Comparison of ENCODE assay signal across 25 cellular contexts in genomic region chr22:44131412-44131811, GRCh38. TPM values are rescaled to one million over a fixed set of nuclear protein-coding genes. Genes with fewer than 3 reads are reported as not detected.
"Had no signal": no experiment of that assay in that cellular context is flagged by ENCODE, and none has a peak within 500 bp of the region (broad histone marks: within the 10 kb centered on the region; RNA-seq: fewer than 3 reads in every experiment).

No MANE protein-coding gene starts in this region.

- H3K27me3 ChIP-seq: colonic mucosa, heart left ventricle, pancreas, right lobe of liver, suprapubic skin, thyroid gland, uterus had no signal

- H3K27ac Mint-ChIP-seq: endodermal cell; natural killer cell treated with Interleukin-12 subunit alpha and Interleukin-12 subunit beta and Interleukin-15 and Interleukin-18, amount 100 ng/mL, for 72 hours; type B pancreatic cell had no signal

- H3K4me3 Mint-ChIP-seq: endodermal cell; natural killer cell treated with Interleukin-12 subunit alpha and Interleukin-12 subunit beta and Interleukin-15 and Interleukin-18, amount 100 ng/mL, for 72 hours; type B pancreatic cell had no signal

- H3K4me3 ChIP-seq: colonic mucosa, heart left ventricle, left ventricle myocardium inferior, lung, pancreas, prostate gland, right lobe of liver, skin epidermis, suprapubic skin, thyroid gland, uterus had no signal

- H3K9me3 ChIP-seq: colonic mucosa, pancreas, prostate gland, right lobe of liver, suprapubic skin, thyroid gland, uterus had no signal

- H3K27ac ChIP-seq: colonic mucosa, left ventricle myocardium inferior, pancreas, prostate gland, right lobe of liver, skin epidermis, suprapubic skin, thyroid gland, uterus had no signal

- ATAC-seq: heart left ventricle; natural killer cell treated with Interleukin-12 subunit alpha and Interleukin-12 subunit beta and Interleukin-15 and Interleukin-18, amount 100 ng/mL, for 72 hours; pancreas; right lobe of liver; stimulated activated naive CD8-positive, alpha-beta T cell treated with anti-CD3 and anti-CD28 coated beads, Interleukin-15, Interleukin-2, amounts not matched to agents 100 U/mL and 50 U/mL, for 24 hours had no signal

- H3K4me1 ChIP-seq: colonic mucosa, pancreas, prostate gland, right lobe of liver, suprapubic skin, uterus had no signal

- DNase-seq: colonic mucosa; dermis blood vessel endothelial cell; endodermal cell; hippocampal formation; kidney glomerular epithelial cell; left ventricle myocardium inferior; mesenchymal stem cell; midbrain; occipital lobe; pancreas; right lobe of liver; stimulated activated CD4-positive, alpha-beta T cell treated with anti-CD3 and anti-CD28 coated beads, Interleukin-12 subunit alpha, Interleukin-12 subunit beta, amount 100 ng/mL, for 4 hours; stimulated activated naive CD8-positive, alpha-beta T cell treated with anti-CD3 and anti-CD28 coated beads, Interleukin-15, Interleukin-2, amounts not matched to agents 100 U/mL and 50 U/mL, for 24 hours; thyroid gland; uterus had no signal

- H3K36me3 ChIP-seq: colonic mucosa, pancreas, prostate gland, right lobe of liver, thyroid gland, uterus had no signal

RNA-seq across cellular contexts. Expression of gene PARVG, which starts 49.3 kb away (rescaled TPM):
- total RNA-seq: fibroblast of lung, glomerular endothelial cell, renal cortical epithelial cell had no signal
- polyA plus RNA-seq: fibroblast of lung had no signal
